ENCODE assay signal across 11 cellular contexts in genomic region chr19:33134571-33135041, GRCh38. TPM values are rescaled to one million over a fixed set of nuclear protein-coding genes. Genes with fewer than 3 reads are reported as not detected.
DNase-seq lines count a peak whose midpoint lies in the region; ATAC-seq and TF ChIP-seq lines count a peak whose summit lies in the region.
"Had no signal": no experiment of that assay in that cellular context is flagged by ENCODE, and none has a peak within 500 bp of the region (broad histone marks: within the 10 kb centered on the region; RNA-seq: fewer than 3 reads in every experiment).

No MANE protein-coding gene starts in this region.

- intact Hi-C loops in mucosa of descending colon (cut with DNase I, micrococcal nuclease): no loop called here

- peaks cover 4% of the 10 kb centered on the region for H3K4me1 Mint-ChIP-seq in activated T-cell treated with anti-CD3 and anti-CD28 coated beads, Interleukin-2, amount 50 U/mL, for 4 hours (ENCODE audit: low read depth)

- ATAC-seq in activated T-cell treated with anti-CD3 and anti-CD28 coated beads, Interleukin-2, amount 50 U/mL, for 4 hours: peak; percentile 82 to 88
- ATAC-seq in mucosa of descending colon (peak; percentile 30), HG03175 (IDR thresholded peaks at IDR 0.05; ENCODE audit: unreplicated experiment) (no peak), GM18520 (IDR thresholded peaks at IDR 0.05; ENCODE audit: unreplicated experiment) (no peak)
- ATAC-seq in stimulated activated naive CD8-positive, alpha-beta T cell treated with anti-CD3 and anti-CD28 coated beads, Interleukin-15, Interleukin-2, amounts not matched to agents 100 U/mL and 50 U/mL, for 24 hours: peak; percentile 79

- H3K27me3 Mint-ChIP-seq in activated T-cell treated with anti-CD3 and anti-CD28 coated beads, Interleukin-2, amount 50 U/mL, for 4 hours (ENCODE audit: low read depth): peaks cover 2% of the 10 kb centered on the region

- no peaks in the 10 kb centered on the region for H3K36me3 ChIP-seq in mucosa of descending colon (ENCODE audit: low read depth)

- H3K9me3 Mint-ChIP-seq in activated T-cell treated with anti-CD3 and anti-CD28 coated beads, Interleukin-2, amount 50 U/mL, for 4 hours: no peaks in the 10 kb centered on the region

- peaks cover 12% of the 10 kb centered on the region for H3K36me3 Mint-ChIP-seq in activated T-cell treated with anti-CD3 and anti-CD28 coated beads, Interleukin-2, amount 50 U/mL, for 4 hours (ENCODE audit: insufficient read depth)

- no peaks in the 10 kb centered on the region for H3K4me1 ChIP-seq in mucosa of descending colon (ENCODE audit: low read depth)

- DNase-seq in NCI-H1417 (lab: John Stamatoyannopoulos, UW): peak in 2 of 3 experiments; percentile 1 to 6
- no peak for DNase-seq in NCI-H1417 treated with DMSO at 0.1 percent for 48 hours (lab: John Stamatoyannopoulos, UW)
- peak; percentile 49 for DNase-seq in activated T-cell treated with anti-CD3 and anti-CD28 coated beads, Interleukin-2, amount 50 U/mL, for 4 hours
- peak in 1 of 3 donors; percentile 15 for DNase-seq in mucosa of descending colon
- peak; percentile 79 for DNase-seq in stimulated activated naive CD8-positive, alpha-beta T cell treated with anti-CD3 and anti-CD28 coated beads, Interleukin-15, Interleukin-2, amounts not matched to agents 100 U/mL and 50 U/mL, for 24 hours
- no peak for DNase-seq in NCI-H2227 (lab: John Stamatoyannopoulos, UW; ENCODE audit: unreplicated experiment)
- DNase-seq: naive B cell had no signal

- no peaks in the 10 kb centered on the region for H3K9me3 ChIP-seq in mucosa of descending colon
- H3K9me3 ChIP-seq: tibial nerve had no signal

- H3K4me3 ChIP-seq in mucosa of descending colon: no peak overlapping the region
- H3K4me3 ChIP-seq: tibial nerve had no signal

- no peak overlapping the region for H3K4me3 Mint-ChIP-seq in activated T-cell treated with anti-CD3 and anti-CD28 coated beads, Interleukin-2, amount 50 U/mL, for 4 hours

- TF ChIP-seq CTCF in mucosa of descending colon (IDR thresholded peaks at IDR 0.05): no peak

RNA-seq across cellular contexts. Expression of gene WDR88, which starts 2.7 kb away (rescaled TPM):
- not detected for total RNA-seq in activated T-cell treated with anti-CD3 and anti-CD28 coated beads, Interleukin-2, amount 50 U/mL, for 4 hours
- not detected for total RNA-seq in mucosa of descending colon
- total RNA-seq: A172, tibial nerve had no signal

RNA-seq across cellular contexts. Expression of gene GPATCH1, which starts 53.6 kb away (rescaled TPM):
- total RNA-seq in activated T-cell treated with anti-CD3 and anti-CD28 coated beads, Interleukin-2, amount 50 U/mL, for 4 hours: 10 to 100 TPM; 12.4 to 14.7 (median 13.0) TPM
- 10 to 100 TPM; 11.9 to 12.4 (median 11.9) TPM for total RNA-seq in mucosa of descending colon

RNA-seq across cellular contexts. Expression of gene LRP3, which starts 59.5 kb away (rescaled TPM):
- under 1 TPM; 0.14 to 0.84 (median 0.71) TPM for total RNA-seq in activated T-cell treated with anti-CD3 and anti-CD28 coated beads, Interleukin-2, amount 50 U/mL, for 4 hours
- 10 to 100 TPM in 1 of 3 donors, 1 to 10 TPM in 2; 6.2 to 26.2 (median 7.4) TPM for total RNA-seq in mucosa of descending colon

Comparison
In these comparisons a context has a peak if more than half of its experiments do, and no peak if none do; other contexts are left out.
1. DNase-seq: peak in NCI-H1417 (2 of 3), activated T-cell treated with anti-CD3 and anti-CD28 coated beads, Interleukin-2, amount 50 U/mL, for 4 hours (single experiment) and stimulated activated naive CD8-positive, alpha-beta T cell treated with anti-CD3 and anti-CD28 coated beads, Interleukin-15, Interleukin-2, amounts not matched to agents 100 U/mL and 50 U/mL, for 24 hours (single experiment); none in NCI-H1417 treated with DMSO at 0.1 percent for 48 hours (single experiment) and NCI-H2227 (single experiment).
2. ATAC-seq: peak in activated T-cell treated with anti-CD3 and anti-CD28 coated beads, Interleukin-2, amount 50 U/mL, for 4 hours (2 of 2), mucosa of descending colon (single experiment) and stimulated activated naive CD8-positive, alpha-beta T cell treated with anti-CD3 and anti-CD28 coated beads, Interleukin-15, Interleukin-2, amounts not matched to agents 100 U/mL and 50 U/mL, for 24 hours (single experiment); none in HG03175 (single experiment) and GM18520 (single experiment).